ENCODE assay signal across 24 cellular contexts in genomic region chrX:152157042-152157441, GRCh38. TPM values are rescaled to one million over a fixed set of nuclear protein-coding genes. Genes with fewer than 3 reads are reported as not detected.
"Had no signal": no experiment of that assay in that cellular context is flagged by ENCODE, and none has a peak within 500 bp of the region (broad histone marks: within the 10 kb centered on the region; RNA-seq: fewer than 3 reads in every experiment).

No MANE protein-coding gene starts in this region.

- H3K4me2 ChIP-seq: KMS-11, SK-N-SH had no signal

- H3K9ac ChIP-seq: KMS-11, SK-N-SH had no signal

- H3K27ac ChIP-seq: KMS-11, RWPE1 had no signal

- DNase-seq: IMR-90, Kasumi-1, MM.1S, NCI-H1092 treated with DMSO at 0.1 percent for 48 hours, NCI-H1436, NCI-H187, NCI-H2029, NCI-H2081 treated with DMSO at 0.1 percent for 48 hours, NCI-H2171, NCI-H226, NCI-H446, NCI-H510A, NCI-H524 treated with DMSO at 0.1 percent for 48 hours, NCI-H69, NCI-H774, PC-3, SHP77, SK-N-SH, SW 1271 had no signal

- ATAC-seq: HepG2, Panc1, PC-3 had no signal

- H3K9me3 ChIP-seq: SK-N-SH had no signal

RNA-seq across cellular contexts. Expression of gene MAGEA10, which starts 18.7 kb away (rescaled TPM):
- total RNA-seq: HepG2, HT1080, IMR-90, PC-3 had no signal
- polyA plus RNA-seq: HepG2, IMR-90 had no signal
